In the genomic region with DNA sequence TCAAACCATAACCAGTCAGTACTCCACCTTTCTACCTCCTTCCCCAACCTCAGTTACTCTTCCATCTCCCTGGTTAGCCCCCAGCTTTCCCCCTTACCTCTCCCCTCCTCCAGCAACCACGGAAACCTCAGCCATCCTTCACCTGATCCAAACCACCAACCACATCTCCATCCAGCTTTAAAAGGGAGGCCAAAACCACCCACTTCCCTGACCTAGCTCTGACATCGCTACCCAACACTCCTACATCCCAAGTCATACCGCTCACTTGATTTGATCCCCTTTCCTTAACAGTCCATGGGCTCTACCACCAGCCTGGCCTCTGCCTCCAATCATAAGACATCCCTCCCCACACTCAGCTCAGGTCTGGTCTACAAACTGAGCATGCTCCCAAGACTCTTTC, we compare ENCODE assay signal across 8 cellular contexts. TPM values are rescaled to one million over a fixed set of nuclear protein-coding genes. Genes with fewer than 3 reads are reported as not detected.
DNase-seq lines count a peak whose midpoint lies in the region; ATAC-seq and TF ChIP-seq lines count a peak whose summit lies in the region.

No MANE protein-coding gene starts in this region.

- H4K12ac ChIP-seq in trophoblast cell (ENCODE audit: low read depth, low read length), result no peak overlapping the region

- H3K27me3 ChIP-seq in DND-41 (ENCODE audit: insufficient read depth, low read length, poor library complexity) (no peaks in the 10 kb centered on the region), PC-3 (ENCODE audit: low read length) (no peaks in the 10 kb centered on the region), endodermal cell (ENCODE audit: control insufficient read depth, insufficient read depth, low read length, poor library complexity, severe bottlenecking) (no peaks in the 10 kb centered on the region), trophoblast cell (ENCODE audit: insufficient read depth, low read length) (no peaks in the 10 kb centered on the region)

- H3K79me1 ChIP-seq in trophoblast cell (ENCODE audit: low read length), result peaks cover 9% of the 10 kb centered on the region

- H2BK120ac ChIP-seq in trophoblast cell (ENCODE audit: insufficient read depth, low read length, poor library complexity), result no peak overlapping the region

- H3K9me3 Mint-ChIP-seq in endodermal cell, result no peaks in the 10 kb centered on the region

- H2AFZ ChIP-seq in DND-41 (ENCODE audit: low read depth, low read length) (no peak overlapping the region), PC-3 (ENCODE audit: low read length) (no peak overlapping the region), trophoblast cell (ENCODE audit: insufficient read depth, low read length, poor library complexity) (no peak overlapping the region)

- no peaks in the 10 kb centered on the region for H3K27me3 Mint-ChIP-seq in endodermal cell (ENCODE audit: insufficient read depth)

- no peak for ATAC-seq in DND-41 (ENCODE audit: insufficient read depth, low read depth)
- no peak for ATAC-seq in PC-3

- H3K4me2 ChIP-seq in DND-41 (ENCODE audit: insufficient read depth, low read length) (peak overlapping the region; percentile 99), PC-3 (ENCODE audit: low read length) (peak overlapping the region; percentile 90), trophoblast cell (ENCODE audit: low read length) (no peak overlapping the region)

- H3K36me3 Mint-ChIP-seq in endodermal cell (ENCODE audit: low read depth), result peaks cover 20% of the 10 kb centered on the region

- H3K36me3 ChIP-seq in DND-41 (ENCODE audit: insufficient read depth, low read length) (peaks cover 30% of the 10 kb centered on the region), PC-3 (ENCODE audit: low read depth, low read length) (peaks cover 9% of the 10 kb centered on the region), endodermal cell (ENCODE audit: control insufficient read depth, insufficient read depth, low read length) (peaks cover 15% of the 10 kb centered on the region), trophoblast cell (ENCODE audit: control insufficient read depth in 1 of 2, insufficient read depth in 2 of 2, low read length in 2 of 2) (peaks cover 12% of the 10 kb centered on the region in 2 experiments)

- H3K18ac ChIP-seq in trophoblast cell (ENCODE audit: low read length), result no peak overlapping the region

- peak overlapping the region; percentile 84 for H3K4me3 Mint-ChIP-seq in endodermal cell

- H3K14ac ChIP-seq in trophoblast cell (ENCODE audit: low read length), result no peak overlapping the region

- peak overlapping the region; percentile 24; the same call in 1 of the 2 replicates for H3K27ac ChIP-seq in DND-41 (ENCODE audit: low read length)
- no peak overlapping the region for H3K27ac ChIP-seq in PC-3 (ENCODE audit: low read length)
- no peak overlapping the region for H3K27ac ChIP-seq in endodermal cell (ENCODE audit: low read depth, low read length)
- no peak overlapping the region for H3K27ac ChIP-seq in trophoblast cell (ENCODE audit: low read depth, low read length)

- no peak overlapping the region for H3K23ac ChIP-seq in trophoblast cell (ENCODE audit: low read length)

- H3K27ac Mint-ChIP-seq in endodermal cell, result no peak overlapping the region

- H4K20me1 ChIP-seq in DND-41 (ENCODE audit: insufficient read depth, low read length) (peaks cover 66% of the 10 kb centered on the region), PC-3 (ENCODE audit: low read length) (peaks cover 25% of the 10 kb centered on the region)

- POLR2A ChIA-PET in PC-3 (lab: Charles Lee; ENCODE audit: unreplicated experiment), result no interaction called here

- H3K4me1 ChIP-seq in DND-41 (ENCODE audit: insufficient read depth, low read length), result peaks cover 44% of the 10 kb centered on the region
- peaks cover 32% of the 10 kb centered on the region for H3K4me1 ChIP-seq in PC-3 (ENCODE audit: insufficient read depth, low read length)
- H3K4me1 ChIP-seq in endodermal cell (ENCODE audit: control insufficient read depth, insufficient read depth, low read length), result peaks cover 9% of the 10 kb centered on the region
- H3K4me1 ChIP-seq in trophoblast cell (ENCODE audit: control insufficient read depth in 1 of 2, insufficient read depth in 2 of 2, low read length in 2 of 2), result peaks cover 8 to 13% of the 10 kb centered on the region in 2 experiments

- H3K4me3 ChIP-seq in DND-41 (ENCODE audit: low read depth in 1 of 2, low read length in 2 of 2) (peak overlapping the region in 1 of 2 experiments; percentile 97; a peak in 2 of 4 replicates), PC-3 (ENCODE audit: low read length) (peak overlapping the region; percentile 81), endodermal cell (ENCODE audit: low read length) (peak overlapping the region; percentile 92), trophoblast cell (ENCODE audit: low read depth, low read length) (no peak overlapping the region)

- no peak overlapping the region for H4K91ac ChIP-seq in trophoblast cell (ENCODE audit: low read depth, low read length)

- no peaks in the 10 kb centered on the region for H3F3A ChIP-seq in PC-3 (ENCODE audit: low read length, unreplicated experiment)

- H3K79me2 ChIP-seq in DND-41 (ENCODE audit: insufficient read depth, low read length) (peaks cover 82% of the 10 kb centered on the region), PC-3 (ENCODE audit: low read length) (peaks cover 85% of the 10 kb centered on the region), trophoblast cell (ENCODE audit: control insufficient read depth, insufficient read depth, low read length, poor library complexity) (peaks cover 33% of the 10 kb centered on the region)

- H3K4ac ChIP-seq in trophoblast cell (ENCODE audit: low read depth, low read length), result peak overlapping the region; percentile 98

- CTCF ChIA-PET in PC-3 (lab: Charles Lee), result interaction anchor here (0.5 kb wide), 1 partner anchor 54 kb away, joined by 6 read pairs; no protein-coding TSS in a partner anchor

- H4K8ac ChIP-seq in trophoblast cell (ENCODE audit: low read depth, low read length), result no peak overlapping the region

- no peak overlapping the region for H2BK5ac ChIP-seq in trophoblast cell (ENCODE audit: low read depth, low read length, poor library complexity)

- H3K9ac ChIP-seq in DND-41 (ENCODE audit: low read depth, low read length) (peak overlapping the region; percentile 83), PC-3 (ENCODE audit: low read length) (peak overlapping the region; percentile 95; the same call in 1 of the 2 replicates), endodermal cell (ENCODE audit: extremely low read depth, low read length, poor library complexity, severe bottlenecking) (no peak overlapping the region), trophoblast cell (ENCODE audit: low read length) (no peak overlapping the region)

- H3K9me3 ChIP-seq in DND-41 (ENCODE audit: insufficient read depth, low read length, severe bottlenecking) (no peaks in the 10 kb centered on the region), PC-3 (ENCODE audit: low read length) (no peaks in the 10 kb centered on the region), endodermal cell (ENCODE audit: control insufficient read depth, low read length) (no peaks in the 10 kb centered on the region), trophoblast cell (ENCODE audit: insufficient read depth, low read depth, low read length) (no peaks in the 10 kb centered on the region)

- peak; percentile 36 for DNase-seq in DND-41
- DNase-seq in PC-3, result no peak
- DNase-seq in endodermal cell, result no peak
- DNase-seq in trophoblast cell, result no peak
- DNase-seq in activated CD4-positive, CD25-positive, alpha-beta regulatory T cell treated with anti-CD3 and anti-CD28 coated beads, Interleukin-2, amount 50 U/mL, for 72 hours, result no peak
- no peak for DNase-seq in COLO668 (lab: John Stamatoyannopoulos, UW; ENCODE audit: unreplicated experiment)
- no peak for DNase-seq in nucleus accumbens (lab: John Stamatoyannopoulos, UW)
- no peak for DNase-seq in activated CD4-positive, CD25-positive, alpha-beta regulatory T cell (lab: John Stamatoyannopoulos, UW)

- no TSS peak for BruUV-seq in PC-3 (replicated peaks; lab: Mats Ljungman, UMichigan)

- no peak overlapping the region for H2AK5ac ChIP-seq in trophoblast cell (ENCODE audit: low read length)

- no peak for TF ChIP-seq CTCF in DND-41 (IDR thresholded peaks at IDR 0.05; ENCODE audit: borderline replicate concordance, extremely low read depth, low read length, poor library complexity, severe bottlenecking)
- TF ChIP-seq CTCF in PC-3 (conservative IDR thresholded peaks at IDR 0.05; ENCODE audit: low read depth, low read length), result no peak
- no peak for TF ChIP-seq CTCF in endodermal cell (conservative IDR thresholded peaks at IDR 0.05)

- no peak overlapping the region for H2BK12ac ChIP-seq in trophoblast cell (ENCODE audit: low read length)

- WGBS in endodermal cell (ENCODE audit: insufficient coverage in 1 of 2, insufficient read length in 1 of 2), 2 experiments, result 92 to 93% methylated on average over 2 to 3 of the region's 3 CpGs
- WGBS in trophoblast cell (ENCODE audit: extremely low coverage, insufficient coverage, insufficient read length), result no CpG with 5 or more reads among the region's 3 CpGs

- H3K9me2 ChIP-seq in PC-3 (replicated peaks; ENCODE audit: low read length), result no peaks in the 10 kb centered on the region

- intact Hi-C loops in PC-3 (cut with micrococcal nuclease), result no loop called here

- peaks cover 34% of the 10 kb centered on the region for H3K4me1 Mint-ChIP-seq in endodermal cell

RNA-seq across cellular contexts. Expression of a gene that starts 1.5 kb away (rescaled TPM):
- total RNA-seq in PC-3 (2014; rRNA removed), result 52.8 and 64.1 TPM in 2 replicates
- total RNA-seq in endodermal cell, result 10 to 100 TPM; 32.4 to 36.6 TPM
- polyA plus RNA-seq in endodermal cell (2013, experiment 1 of 2), result 25.7 TPM
- polyA plus RNA-seq in endodermal cell (2013, experiment 2 of 2), result 28.0 TPM
- polyA plus RNA-seq in trophoblast cell (2013), result 46.0 and 48.9 TPM in 2 replicates

Comparison
In these comparisons a context has a peak if more than half of its experiments do, and no peak if none do; other contexts are left out.
1. H3K9ac ChIP-seq: peak in DND-41 (single experiment) and PC-3 (single experiment); none in endodermal cell (single experiment) and trophoblast cell (single experiment).